In genomic region chr1:78005755-78006154, GRCh38 we compare ENCODE assay signal across 8 cellular contexts. TPM values are rescaled to one million over a fixed set of nuclear protein-coding genes. Genes with fewer than 3 reads are reported as not detected.
DNase-seq lines count a peak whose midpoint lies in the region; ATAC-seq and TF ChIP-seq lines count a peak whose summit lies in the region.

No MANE protein-coding gene starts in this region.

- peak; percentile 50 for DNase-seq in NAMALWA (ENCODE audit: low spot score)
- no peak for DNase-seq in activated naive CD8-positive, alpha-beta T cell treated with anti-CD3 and anti-CD28 coated beads, Interleukin-2, amount 50 U/mL, for 24 hours
- DNase-seq in heart left ventricle, result peak in 2 of 5 donors; percentile 32 to 59
- DNase-seq in renal cortical epithelial cell (ENCODE audit: low read depth), result peak; percentile 87

- no peak for TF ChIP-seq CTCF in heart left ventricle (IDR thresholded peaks at IDR 0.05)

- H3K36me3 Mint-ChIP-seq in activated naive CD8-positive, alpha-beta T cell treated with anti-CD3 and anti-CD28 coated beads, Interleukin-2, amount 50 U/mL, for 24 hours (ENCODE audit: low read depth), result peaks cover 5% of the 10 kb centered on the region

- no peaks in the 10 kb centered on the region for H3K9me3 Mint-ChIP-seq in activated naive CD8-positive, alpha-beta T cell treated with anti-CD3 and anti-CD28 coated beads, Interleukin-2, amount 50 U/mL, for 24 hours

- H3K27ac ChIP-seq in heart left ventricle, result peak overlapping the region; percentile 89 to 96 (median 92)

- H3K4me1 ChIP-seq in ES-I3 (ENCODE audit: insufficient read depth, low read length) (no peaks in the 10 kb centered on the region; the same call in 1 of the 2 replicates), heart left ventricle (peaks cover 0 to 59% (median 27%) of the 10 kb centered on the region in 12 donors)

- H3K9me3 ChIP-seq in ES-I3 (ENCODE audit: control insufficient read depth, insufficient read depth, low read length), result no peaks in the 10 kb centered on the region
- H3K9me3 ChIP-seq in heart left ventricle, result no peaks in the 10 kb centered on the region

- WGBS in heart left ventricle, 4 donors, result 0 to 3% (median 1%) methylated on average over 1 of the region's 1 CpG

- no peaks in the 10 kb centered on the region for H3K36me3 ChIP-seq in ES-I3 (ENCODE audit: insufficient read depth, low read length)
- H3K36me3 ChIP-seq in heart left ventricle, result no peaks in the 10 kb centered on the region

- intact Hi-C loops in heart left ventricle (cut with DNase I), result loop anchor here in 9 of 10 donors (1.0 to 10.0 kb wide), 5 partner anchors 26 to 109 kb away; partner anchors contain the start of genes FUBP1 (in 8 of the 9) and GIPC2 (in 3 of the 9)

- H3K9ac ChIP-seq in ES-I3 (ENCODE audit: low read depth, low read length), result peak overlapping the region; percentile 37; the same call in 1 of the 2 replicates

- H3K4me1 Mint-ChIP-seq in activated naive CD8-positive, alpha-beta T cell treated with anti-CD3 and anti-CD28 coated beads, Interleukin-2, amount 50 U/mL, for 24 hours, result peaks cover 61% of the 10 kb centered on the region

- no peaks in the 10 kb centered on the region for H3K27me3 ChIP-seq in heart left ventricle

- no peak for ATAC-seq in activated naive CD8-positive, alpha-beta T cell treated with anti-CD3 and anti-CD28 coated beads, Interleukin-2, amount 50 U/mL, for 24 hours
- peak in 2 of 4 donors; percentile 52 to 56 for ATAC-seq in heart left ventricle
- ATAC-seq in GM21529 (IDR thresholded peaks at IDR 0.05; ENCODE audit: unreplicated experiment), result no peak
- no peak for ATAC-seq in HG02970 (IDR thresholded peaks at IDR 0.05; ENCODE audit: low FRiP score, unreplicated experiment)
- ATAC-seq in GM18909 (IDR thresholded peaks at IDR 0.05; ENCODE audit: poor library complexity, unreplicated experiment), result no peak

- peaks cover 3% of the 10 kb centered on the region for H3K27me3 Mint-ChIP-seq in activated naive CD8-positive, alpha-beta T cell treated with anti-CD3 and anti-CD28 coated beads, Interleukin-2, amount 50 U/mL, for 24 hours

- H3K27ac Mint-ChIP-seq in activated naive CD8-positive, alpha-beta T cell treated with anti-CD3 and anti-CD28 coated beads, Interleukin-2, amount 50 U/mL, for 24 hours, result peak overlapping the region; percentile 100

- no peak for TF ChIP-seq POLR2A in heart left ventricle (IDR thresholded peaks at IDR 0.05)

- H3K4me3 ChIP-seq in heart left ventricle, result peak overlapping the region; percentile 33 to 73 (median 64)

- H3K4me3 Mint-ChIP-seq in activated naive CD8-positive, alpha-beta T cell treated with anti-CD3 and anti-CD28 coated beads, Interleukin-2, amount 50 U/mL, for 24 hours, result peak overlapping the region; percentile 89

RNA-seq across cellular contexts. Expression of gene DNAJB4, which starts 1.0 kb away (rescaled TPM):
- 100 to 1,000 TPM in 4 of 9 donors, 10 to 100 TPM in 5; 56.7 to 190 (median 95.9) TPM for total RNA-seq in heart left ventricle
- 100 to 1,000 TPM in 1 of 2 donors, 10 to 100 TPM in 1; 35.2 to 162 TPM for polyA plus RNA-seq in heart left ventricle
- 8.0 and 43.4 TPM in 2 replicates for total RNA-seq in renal cortical epithelial cell

RNA-seq across cellular contexts. Expression of gene FUBP1, which starts 26.9 kb away (rescaled TPM):
- total RNA-seq in heart left ventricle, result 10 to 100 TPM; 40.5 to 78.9 (median 64.3) TPM
- polyA plus RNA-seq in heart left ventricle, result 10 to 100 TPM; 27.0 to 50.1 TPM
- 106 and 154 TPM in 2 replicates for total RNA-seq in renal cortical epithelial cell

RNA-seq across cellular contexts. Expression of gene GIPC2, which starts 40.0 kb away (rescaled TPM):
- 1 to 10 TPM in 8 of 9 donors, under 1 TPM in 1; 0.99 to 4.0 (median 2.8) TPM for total RNA-seq in heart left ventricle
- 1 to 10 TPM; 1.3 to 2.5 TPM for polyA plus RNA-seq in heart left ventricle
- total RNA-seq in renal cortical epithelial cell, result 1.1 and 4.9 TPM in 2 replicates
